In the genomic region with DNA sequence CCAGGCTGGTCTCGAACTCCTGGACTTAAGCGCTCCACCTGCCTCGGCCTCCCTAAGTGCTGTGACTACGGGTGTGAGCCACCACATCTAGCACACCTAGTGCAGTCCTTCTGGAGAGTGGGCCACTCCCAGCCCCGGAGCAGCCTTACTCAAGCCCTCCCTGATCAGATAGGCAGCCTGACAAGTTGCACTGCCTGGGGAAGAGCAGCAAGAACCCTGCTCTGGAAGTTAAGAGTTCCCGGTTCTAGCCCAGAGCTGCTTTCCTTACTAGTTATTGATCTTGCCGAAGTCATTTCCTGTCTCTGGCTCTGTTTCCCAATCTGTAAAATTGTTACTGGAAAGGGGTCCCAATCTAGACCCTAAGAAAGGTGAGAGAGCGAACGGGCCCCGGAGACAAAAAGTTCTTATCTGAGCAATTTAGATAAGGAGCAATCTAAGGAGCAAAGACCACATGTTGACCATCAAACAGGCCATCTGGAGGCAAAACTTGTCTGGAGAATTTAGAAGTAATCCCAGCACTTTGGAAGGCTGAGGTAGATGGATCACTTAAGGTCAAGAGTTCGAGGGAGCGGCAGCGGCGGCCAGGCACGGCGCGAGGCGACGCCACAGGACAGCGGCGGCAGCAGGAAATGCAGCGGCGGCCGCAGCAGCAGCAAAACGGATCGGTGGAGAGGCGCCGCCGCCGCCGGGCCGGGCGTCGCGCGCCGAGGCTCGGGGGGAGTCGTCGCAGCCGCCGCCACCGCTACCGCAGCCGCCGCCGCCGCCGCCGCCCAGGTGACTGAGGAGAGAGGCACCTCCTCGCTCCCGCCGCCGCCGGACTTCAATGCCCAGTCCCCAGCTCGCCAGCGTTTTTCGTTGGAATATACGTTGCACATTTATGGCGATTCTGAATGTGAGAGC, we compare ENCODE assay signal across 1 cellular context.
TF ChIP-seq lines count a peak whose summit lies in the region.

No MANE protein-coding gene starts in this region.

TF ChIP-seq in HepG2, 621 proteins besides CTCF, POLR2A, EP300 and RAD21 (continued from another document and continues in another):
- TF ChIP-seq, protein P1, sequence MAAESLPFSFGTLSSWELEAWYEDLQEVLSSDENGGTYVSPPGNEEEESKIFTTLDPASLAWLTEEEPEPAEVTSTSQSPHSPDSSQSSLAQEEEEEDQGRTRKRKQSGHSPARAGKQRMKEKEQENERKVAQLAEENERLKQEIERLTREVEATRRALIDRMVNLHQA (CRISPR knock-in tag; IDR thresholded peaks at IDR 0.05): no peak
- no peak for TF ChIP-seq ZNF619 (CRISPR knock-in tag; IDR thresholded peaks at IDR 0.05)
- TF ChIP-seq GLI4 (CRISPR knock-in tag; IDR thresholded peaks at IDR 0.05; ENCODE audit: borderline replicate concordance): 0 out of 2 replicates have a peak, but pooled peaks have one; percentile 33
- TF ChIP-seq ZNF629 (CRISPR knock-in tag; conservative IDR thresholded peaks at IDR 0.05): 0 out of 2 replicates have a peak, but pooled peaks have one; percentile 48
- TF ChIP-seq KMT2B (CRISPR knock-in tag; IDR thresholded peaks at IDR 0.05): peak; percentile 18; the same call in 1 of the 2 replicates
- no peak for TF ChIP-seq ZNF883 (CRISPR knock-in tag; IDR thresholded peaks at IDR 0.05; ENCODE audit: not compliant biosample characterization)
- no peak for TF ChIP-seq ZNF746 (CRISPR knock-in tag; IDR thresholded peaks at IDR 0.05)
- TF ChIP-seq, protein P2, sequence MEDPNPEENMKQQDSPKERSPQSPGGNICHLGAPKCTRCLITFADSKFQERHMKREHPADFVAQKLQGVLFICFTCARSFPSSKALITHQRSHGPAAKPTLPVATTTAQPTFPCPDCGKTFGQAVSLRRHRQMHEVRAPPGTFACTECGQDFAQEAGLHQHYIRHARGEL (CRISPR knock-in tag; IDR thresholded peaks at IDR 0.05): no peak
- TF ChIP-seq, protein P3, sequence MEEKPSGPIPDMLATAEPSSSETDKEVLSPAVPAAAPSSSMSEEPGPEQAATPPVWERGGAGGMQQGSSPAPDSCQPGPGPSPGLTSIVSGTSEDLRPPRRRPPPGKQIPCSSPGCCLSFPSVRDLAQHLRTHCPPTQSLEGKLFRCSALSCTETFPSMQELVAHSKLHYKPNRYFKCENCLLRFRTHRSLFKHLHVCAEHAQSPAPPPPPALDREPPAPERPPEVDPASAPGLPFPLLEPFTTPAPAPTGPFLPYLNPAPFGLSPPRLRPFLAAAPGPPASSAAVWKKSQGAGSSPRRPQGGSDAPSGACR (CRISPR knock-in tag; IDR thresholded peaks at IDR 0.05): no peak
- peak; percentile 7; the same call in 1 of the 2 replicates for TF ChIP-seq HOMEZ (CRISPR knock-in tag; IDR thresholded peaks at IDR 0.05; ENCODE audit: low read depth)
- TF ChIP-seq, protein P4, sequence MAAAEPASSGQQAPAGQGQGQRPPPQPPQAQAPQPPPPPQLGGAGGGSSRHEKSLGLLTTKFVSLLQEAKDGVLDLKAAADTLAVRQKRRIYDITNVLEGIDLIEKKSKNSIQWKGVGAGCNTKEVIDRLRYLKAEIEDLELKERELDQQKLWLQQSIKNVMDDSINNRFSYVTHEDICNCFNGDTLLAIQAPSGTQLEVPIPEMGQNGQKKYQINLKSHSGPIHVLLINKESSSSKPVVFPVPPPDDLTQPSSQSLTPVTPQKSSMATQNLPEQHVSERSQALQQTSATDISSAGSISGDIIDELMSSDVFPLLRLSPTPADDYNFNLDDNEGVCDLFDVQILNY (CRISPR knock-in tag; conservative IDR thresholded peaks at IDR 0.05): no peak
- no peak for TF ChIP-seq HNRNPH1 (optimal IDR thresholded peaks at IDR 0.05; ENCODE audit: low read depth, low read length)
- TF ChIP-seq NR2F6 (IDR thresholded peaks at IDR 0.05): peak; percentile 59; the same call in 1 of the 2 replicates
- TF ChIP-seq NR2F6 (CRISPR knock-in tag; IDR thresholded peaks at IDR 0.05): peak; percentile 83
- 0 out of 2 replicates have a peak, but pooled peaks have one; percentile 33 for TF ChIP-seq ZNF614 (CRISPR knock-in tag; IDR thresholded peaks at IDR 0.05; ENCODE audit: borderline replicate concordance)
- no peak for TF ChIP-seq ZNF260 (CRISPR knock-in tag; IDR thresholded peaks at IDR 0.05; ENCODE audit: borderline replicate concordance, low read depth)
- TF ChIP-seq ZSCAN12 (CRISPR knock-in tag; IDR thresholded peaks at IDR 0.05): no peak
- peak; percentile 78 for TF ChIP-seq UBTF (CRISPR knock-in tag; IDR thresholded peaks at IDR 0.05)
- no peak for TF ChIP-seq RELA (CRISPR knock-in tag; IDR thresholded peaks at IDR 0.05)
- peak; percentile 53; the same call in 1 of the 2 replicates for TF ChIP-seq PHF21A (CRISPR knock-in tag; IDR thresholded peaks at IDR 0.05)
- peak; percentile 50 for TF ChIP-seq SALL1 (CRISPR knock-in tag; IDR thresholded peaks at IDR 0.05)
- no peak for TF ChIP-seq CENPT (CRISPR knock-in tag; IDR thresholded peaks at IDR 0.05; ENCODE audit: low read depth)
- peak; percentile 38; the same call in 1 of the 2 replicates for TF ChIP-seq ZNF451 (CRISPR knock-in tag; IDR thresholded peaks at IDR 0.05)
- peak; percentile 47; the same call in 1 of the 2 replicates for TF ChIP-seq NR2F2 (IDR thresholded peaks at IDR 0.05; ENCODE audit: borderline replicate concordance, low read depth)
- TF ChIP-seq ZBTB26 (CRISPR knock-in tag; IDR thresholded peaks at IDR 0.05; ENCODE audit: borderline replicate concordance): peak; percentile 51; the same call in 1 of the 2 replicates
- TF ChIP-seq, protein P5, sequence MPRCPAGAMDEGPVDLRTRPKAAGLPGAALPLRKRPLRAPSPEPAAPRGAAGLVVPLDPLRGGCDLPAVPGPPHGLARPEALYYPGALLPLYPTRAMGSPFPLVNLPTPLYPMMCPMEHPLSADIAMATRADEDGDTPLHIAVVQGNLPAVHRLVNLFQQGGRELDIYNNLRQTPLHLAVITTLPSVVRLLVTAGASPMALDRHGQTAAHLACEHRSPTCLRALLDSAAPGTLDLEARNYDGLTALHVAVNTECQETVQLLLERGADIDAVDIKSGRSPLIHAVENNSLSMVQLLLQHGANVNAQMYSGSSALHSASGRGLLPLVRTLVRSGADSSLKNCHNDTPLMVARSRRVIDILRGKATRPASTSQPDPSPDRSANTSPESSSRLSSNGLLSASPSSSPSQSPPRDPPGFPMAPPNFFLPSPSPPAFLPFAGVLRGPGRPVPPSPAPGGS (CRISPR knock-in tag; IDR thresholded peaks at IDR 0.05): 0 out of 2 replicates have a peak, but pooled peaks have one; percentile 14
- TF ChIP-seq POLR2AphosphoS5 (IDR thresholded peaks at IDR 0.05; ENCODE audit: low read depth, low read length): peak; percentile 20; the same call in 1 of the 2 replicates
- TF ChIP-seq ZNF543 (CRISPR knock-in tag; IDR thresholded peaks at IDR 0.05): 0 out of 2 replicates have a peak, but pooled peaks have one; percentile 37
- TF ChIP-seq ZNF672 (CRISPR knock-in tag; IDR thresholded peaks at IDR 0.05): no peak
- peak; percentile 18; the same call in 1 of the 2 replicates for TF ChIP-seq SETDB1 (CRISPR knock-in tag; IDR thresholded peaks at IDR 0.05; ENCODE audit: borderline replicate concordance)
- 0 out of 2 replicates have a peak, but pooled peaks have one; percentile 5 for TF ChIP-seq ZNF446 (CRISPR knock-in tag; IDR thresholded peaks at IDR 0.05)
- peak; percentile 30; the same call in 1 of the 2 replicates for TF ChIP-seq MXD4 (CRISPR knock-in tag; IDR thresholded peaks at IDR 0.05)
- 0 out of 2 replicates have a peak, but pooled peaks have one; percentile 17 for TF ChIP-seq IRF2 (CRISPR knock-in tag; IDR thresholded peaks at IDR 0.05)
- peak; percentile 45 for TF ChIP-seq XRCC5 (optimal IDR thresholded peaks at IDR 0.05; ENCODE audit: low read length)
- peak; percentile 22; the same call in 1 of the 2 replicates for TF ChIP-seq TAF1 (CRISPR knock-in tag; IDR thresholded peaks at IDR 0.05)
- 0 out of 2 replicates have a peak, but pooled peaks have one; percentile 18 for TF ChIP-seq BORCS8-MEF2B (CRISPR knock-in tag; IDR thresholded peaks at IDR 0.05)
- TF ChIP-seq SIN3B (IDR thresholded peaks at IDR 0.05; ENCODE audit: low read length): no peak
- no peak; the same call in 1 of the 2 replicates for TF ChIP-seq MYNN (CRISPR knock-in tag; IDR thresholded peaks at IDR 0.05; ENCODE audit: low read depth)
- TF ChIP-seq ZNF225 (CRISPR knock-in tag; IDR thresholded peaks at IDR 0.05): no peak
- no peak; the same call in 1 of the 2 replicates for TF ChIP-seq ZFX (CRISPR knock-in tag; IDR thresholded peaks at IDR 0.05; ENCODE audit: low read depth)
- no peak for TF ChIP-seq CAMTA2 (CRISPR knock-in tag; IDR thresholded peaks at IDR 0.05; ENCODE audit: borderline replicate concordance)
- peak; percentile 99 for TF ChIP-seq ZNF460 (CRISPR knock-in tag; IDR thresholded peaks at IDR 0.05; ENCODE audit: borderline replicate concordance)
- TF ChIP-seq, protein P6, sequence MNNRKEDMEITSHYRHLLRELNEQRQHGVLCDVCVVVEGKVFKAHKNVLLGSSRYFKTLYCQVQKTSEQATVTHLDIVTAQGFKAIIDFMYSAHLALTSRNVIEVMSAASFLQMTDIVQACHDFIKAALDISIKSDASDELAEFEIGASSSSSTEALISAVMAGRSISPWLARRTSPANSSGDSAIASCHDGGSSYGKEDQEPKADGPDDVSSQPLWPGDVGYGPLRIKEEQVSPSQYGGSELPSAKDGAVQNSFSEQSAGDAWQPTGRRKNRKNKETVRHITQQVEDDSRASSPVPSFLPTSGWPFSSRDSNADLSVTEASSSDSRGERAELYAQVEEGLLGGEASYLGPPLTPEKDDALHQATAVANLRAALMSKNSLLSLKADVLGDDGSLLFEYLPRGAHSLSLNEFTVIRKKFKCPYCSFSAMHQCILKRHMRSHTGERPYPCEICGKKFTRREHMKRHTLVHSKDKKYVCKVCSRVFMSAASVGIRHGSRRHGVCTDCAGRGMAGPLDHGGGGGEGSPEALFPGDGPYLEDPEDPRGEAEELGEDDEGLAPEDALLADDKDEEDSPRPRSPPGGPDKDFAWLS (CRISPR knock-in tag; IDR thresholded peaks at IDR 0.05; ENCODE audit: borderline replicate concordance): no peak
- TF ChIP-seq THAP7 (CRISPR knock-in tag; IDR thresholded peaks at IDR 0.05): no peak; the same call in 1 of the 2 replicates
- TF ChIP-seq SP2 (CRISPR knock-in tag; IDR thresholded peaks at IDR 0.05): 0 out of 2 replicates have a peak, but pooled peaks have one; percentile 42
- peak; percentile 60 for TF ChIP-seq ONECUT2 (CRISPR knock-in tag; IDR thresholded peaks at IDR 0.05)
- no peak for TF ChIP-seq SIX1 (CRISPR knock-in tag; IDR thresholded peaks at IDR 0.05; ENCODE audit: borderline replicate concordance)
- TF ChIP-seq, protein P7, sequence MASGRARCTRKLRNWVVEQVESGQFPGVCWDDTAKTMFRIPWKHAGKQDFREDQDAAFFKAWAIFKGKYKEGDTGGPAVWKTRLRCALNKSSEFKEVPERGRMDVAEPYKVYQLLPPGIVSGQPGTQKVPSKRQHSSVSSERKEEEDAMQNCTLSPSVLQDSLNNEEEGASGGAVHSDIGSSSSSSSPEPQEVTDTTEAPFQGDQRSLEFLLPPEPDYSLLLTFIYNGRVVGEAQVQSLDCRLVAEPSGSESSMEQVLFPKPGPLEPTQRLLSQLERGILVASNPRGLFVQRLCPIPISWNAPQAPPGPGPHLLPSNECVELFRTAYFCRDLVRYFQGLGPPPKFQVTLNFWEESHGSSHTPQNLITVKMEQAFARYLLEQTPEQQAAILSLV (CRISPR knock-in tag; IDR thresholded peaks at IDR 0.05; ENCODE audit: borderline replicate concordance): 0 out of 2 replicates have a peak, but pooled peaks have one; percentile 26
- no peak for TF ChIP-seq NPAS2 (CRISPR knock-in tag; IDR thresholded peaks at IDR 0.05; ENCODE audit: borderline replicate concordance)
- 0 out of 2 replicates have a peak, but pooled peaks have one; percentile 26 for TF ChIP-seq ELF1 (CRISPR knock-in tag; IDR thresholded peaks at IDR 0.05)
